In genomic region chr17:75033346-75034235, GRCh38 we compare ENCODE assay signal across 1 cellular context.
TF ChIP-seq lines count a peak whose summit lies in the region.

No MANE protein-coding gene starts in this region.

TF ChIP-seq in HepG2, 621 proteins besides CTCF, POLR2A, EP300 and RAD21 (continued from another document and continues in another):
- TF ChIP-seq ZNF704 (CRISPR knock-in tag; IDR thresholded peaks at IDR 0.05; ENCODE audit: borderline replicate concordance) (0 out of 2 replicates have a peak, but pooled peaks have one; percentile 32), MAX (IDR thresholded peaks at IDR 0.05) (peak; percentile 97), ELF4 (CRISPR knock-in tag; IDR thresholded peaks at IDR 0.05; ENCODE audit: borderline replicate concordance) (no peak), HNRNPL (IDR thresholded peaks at IDR 0.05; ENCODE audit: low read depth, low read length) (0 out of 2 replicates have a peak, but pooled peaks have one; percentile 27), ZNF766 (CRISPR knock-in tag; IDR thresholded peaks at IDR 0.05; ENCODE audit: borderline replicate concordance) (no peak; the same call in 1 of the 2 replicates), ZNF740 (CRISPR knock-in tag; IDR thresholded peaks at IDR 0.05) (no peak; the same call in 1 of the 2 replicates), ZBTB37 (CRISPR knock-in tag; IDR thresholded peaks at IDR 0.05) (peak; percentile 45; the same call in 1 of the 2 replicates), ZFP1 (CRISPR knock-in tag; IDR thresholded peaks at IDR 0.05) (peak; percentile 72), MXD3 (CRISPR knock-in tag; IDR thresholded peaks at IDR 0.05) (peak; percentile 95), ZNF546 (CRISPR knock-in tag; conservative IDR thresholded peaks at IDR 0.05) (no peak), TRAFD1 (CRISPR knock-in tag; IDR thresholded peaks at IDR 0.05; ENCODE audit: borderline replicate concordance) (peak; percentile 97; the same call in 1 of the 2 replicates), ZNF205 (CRISPR knock-in tag; IDR thresholded peaks at IDR 0.05) (peak; percentile 81), THAP9 (CRISPR knock-in tag; IDR thresholded peaks at IDR 0.05; ENCODE audit: borderline replicate concordance) (peak; percentile 80; the same call in 1 of the 2 replicates), ZNF512 (CRISPR knock-in tag; IDR thresholded peaks at IDR 0.05) (0 out of 2 replicates have a peak, but pooled peaks have one; percentile 73), MYNN (CRISPR knock-in tag; IDR thresholded peaks at IDR 0.05; ENCODE audit: low read depth) (peak; percentile 85; the same call in 1 of the 2 replicates), ZHX2 (IDR thresholded peaks at IDR 0.05; ENCODE audit: low read depth) (0 out of 2 replicates have a peak, but pooled peaks have one; percentile 39), ZHX2 (CRISPR knock-in tag; IDR thresholded peaks at IDR 0.05; ENCODE audit: borderline replicate concordance) (no peak), ZNF607 (CRISPR knock-in tag; IDR thresholded peaks at IDR 0.05; ENCODE audit: borderline replicate concordance) (no peak; the same call in 1 of the 2 replicates), ZFP41 (CRISPR knock-in tag; IDR thresholded peaks at IDR 0.05; ENCODE audit: borderline replicate concordance) (no peak; the same call in 1 of the 2 replicates), DMTF1 (CRISPR knock-in tag; IDR thresholded peaks at IDR 0.05) (peak; percentile 67; the same call in 1 of the 2 replicates), ZNF678 (CRISPR knock-in tag; IDR thresholded peaks at IDR 0.05) (no peak; the same call in 1 of the 2 replicates), ATF3 (CRISPR knock-in tag; IDR thresholded peaks at IDR 0.05) (peak; percentile 40; the same call in 1 of the 2 replicates), ZNF367 (CRISPR knock-in tag; IDR thresholded peaks at IDR 0.05; ENCODE audit: borderline replicate concordance) (no peak; the same call in 1 of the 2 replicates), HOXA5 (CRISPR knock-in tag; IDR thresholded peaks at IDR 0.05) (peak; percentile 47; the same call in 1 of the 2 replicates), IRF2 (CRISPR knock-in tag; IDR thresholded peaks at IDR 0.05) (peak; percentile 92), ZMYM3 (CRISPR knock-in tag; IDR thresholded peaks at IDR 0.05) (peak; percentile 67; the same call in 1 of the 2 replicates)
